Comparison of ENCODE assay signal across 12 cellular contexts in the genomic region with DNA sequence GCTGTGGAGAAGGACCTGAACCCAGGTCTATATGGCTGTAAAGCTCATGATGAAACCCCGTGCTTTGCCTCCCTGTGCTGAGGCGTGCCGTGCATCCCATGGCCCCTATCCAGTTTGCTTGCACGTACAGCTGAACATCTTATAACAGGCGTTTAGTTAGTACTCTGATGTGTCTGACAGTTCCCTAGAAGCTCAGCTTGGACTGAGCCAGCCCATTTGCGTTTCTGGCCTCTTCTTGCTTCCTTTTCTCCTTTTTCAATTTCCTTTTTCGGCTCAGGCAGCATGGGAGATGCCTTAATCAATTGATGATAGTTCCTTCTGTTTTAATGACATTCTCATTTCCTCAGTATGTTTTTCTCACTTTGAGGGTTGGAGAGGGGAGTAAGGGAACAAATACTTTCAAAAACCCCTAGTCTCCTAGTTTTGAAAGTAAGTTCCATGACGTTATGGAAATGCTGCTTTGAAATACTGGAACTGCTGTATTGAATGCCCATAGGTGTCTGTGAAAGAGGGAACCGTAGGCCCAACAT. TPM values are rescaled to one million over a fixed set of nuclear protein-coding genes. Genes with fewer than 3 reads are reported as not detected.
DNase-seq lines count a peak whose midpoint lies in the region; ATAC-seq lines count a peak whose summit lies in the region.
"Had no signal": no experiment of that assay in that cellular context is flagged by ENCODE, and none has a peak within 500 bp of the region (broad histone marks: within the 10 kb centered on the region; RNA-seq: fewer than 3 reads in every experiment).

No MANE protein-coding gene starts in this region.

- H3K9me3 ChIP-seq in SJSA1 (replicated peaks) = no peaks in the 10 kb centered on the region

- no peak for ATAC-seq in HG03520 (IDR thresholded peaks at IDR 0.05; ENCODE audit: unreplicated experiment)
- ATAC-seq in HG03439 (IDR thresholded peaks at IDR 0.05; ENCODE audit: unreplicated experiment) = no peak
- ATAC-seq in HG03139 (IDR thresholded peaks at IDR 0.05; ENCODE audit: unreplicated experiment) = no peak

- H3K36me3 ChIP-seq in ACC112 (ENCODE audit: insufficient read depth, low read length) (0 out of 2 replicates have a peak, but pooled peaks cover 4% of the 10 kb centered on the region), SJSA1 (peaks cover 9% of the 10 kb centered on the region), rectal smooth muscle tissue (ENCODE audit: control insufficient read depth, insufficient read depth, low read length) (no peaks in the 10 kb centered on the region)
- H3K36me3 ChIP-seq: WERI-Rb-1 had no signal

- H3K27me3 ChIP-seq in ACC112 (ENCODE audit: insufficient read depth, low read length) = no peaks in the 10 kb centered on the region
- no peaks in the 10 kb centered on the region for H3K27me3 ChIP-seq in SJSA1 (replicated peaks)
- no peaks in the 10 kb centered on the region for H3K27me3 ChIP-seq in rectal smooth muscle tissue (ENCODE audit: control insufficient read depth, insufficient read depth, low read length)

- intact Hi-C loops in posterior vena cava (cut with DNase I) = loop anchor here in 1 of 2 donors (1.0 kb wide), 1 partner anchor 27 kb away; no protein-coding TSS in a partner anchor

- H3K27ac ChIP-seq in ACC112 (ENCODE audit: low read depth, low read length) = peak overlapping the region; percentile 94
- H3K27ac ChIP-seq in SJSA1 = peak overlapping the region; percentile 89
- peak overlapping the region; percentile 35 for H3K27ac ChIP-seq in rectal smooth muscle tissue (ENCODE audit: low read depth, low read length)
- H3K27ac ChIP-seq: WERI-Rb-1 had no signal

- peaks cover 29% of the 10 kb centered on the region for H3K79me2 ChIP-seq in ACC112 (ENCODE audit: control insufficient read depth, insufficient read depth, low read length, unreplicated experiment)

- no peak for DNase-seq in SJSA1 (ENCODE audit: low read depth in 1 of 2, low spot score in 2 of 2)
- DNase-seq in globus pallidus (ENCODE audit: low spot score) = peak; percentile 37
- no peak for DNase-seq in posterior vena cava (ENCODE audit: low spot score)
- DNase-seq: activated naive CD4-positive, alpha-beta T cell treated with anti-CD3 and anti-CD28 coated beads, Interleukin-2, amount 10 ng/mL, durations not matched to agents 7 days and 5 days; central memory CD4-positive, alpha-beta T cell; HCEC 1CT; WERI-Rb-1 had no signal

- H2AFZ ChIP-seq in ACC112 (ENCODE audit: low read length, unreplicated experiment) = no peak overlapping the region

- H3K4me1 ChIP-seq in ACC112 (ENCODE audit: control insufficient read depth, insufficient read depth, low read length, unreplicated experiment) = peaks cover 35% of the 10 kb centered on the region
- peaks cover 27% of the 10 kb centered on the region for H3K4me1 ChIP-seq in SJSA1 (replicated peaks)
- no peaks in the 10 kb centered on the region for H3K4me1 ChIP-seq in rectal smooth muscle tissue (ENCODE audit: control insufficient read depth, insufficient read depth, low read length)

- H3K4me3 ChIP-seq in ACC112 (ENCODE audit: low read depth, low read length) (no peak overlapping the region), SJSA1 (no peak overlapping the region), rectal smooth muscle tissue (ENCODE audit: low read length) (no peak overlapping the region)

- H3K9ac ChIP-seq in rectal smooth muscle tissue (ENCODE audit: low read length) = no peak overlapping the region

RNA-seq across cellular contexts. Expression of a gene that starts 18.8 kb away (rescaled TPM):
- total RNA-seq in SJSA1 (2014; rRNA removed; shearing (Covaris generic)) = 20.1 and 29.6 TPM in 2 replicates
- total RNA-seq in posterior vena cava = 10 to 100 TPM; 10.2 to 17.2 TPM

Comparison
In these comparisons a context has a peak if more than half of its experiments do, and no peak if none do; other contexts are left out.
1. H3K27ac ChIP-seq: peak in every context shown above with its lines; median percentile 94 in ACC112; 89 in SJSA1; 35 in rectal smooth muscle tissue.